Comparison of ENCODE assay signal across 23 cellular contexts in the genomic region with DNA sequence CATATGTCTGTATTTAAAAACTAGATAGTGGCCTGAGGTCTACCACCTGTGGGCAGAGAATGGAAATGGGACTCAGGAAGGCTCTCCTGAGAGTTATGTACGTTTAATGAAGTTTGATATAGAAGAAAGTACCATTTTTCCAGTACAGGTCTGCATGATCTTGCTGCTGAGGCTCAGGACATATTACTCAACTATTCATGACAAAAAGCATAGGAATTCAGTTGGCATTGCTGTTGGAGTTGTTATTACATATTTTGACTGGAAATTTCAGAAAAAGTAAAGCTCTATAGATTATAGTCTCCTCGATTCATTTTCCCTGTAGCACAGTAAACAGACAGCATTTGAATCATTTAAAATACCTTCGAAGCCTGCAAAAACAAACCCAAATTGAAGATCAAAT.
DNase-seq lines count a peak whose midpoint lies in the region; TF ChIP-seq lines count a peak whose summit lies in the region.
"Had no signal": no experiment of that assay in that cellular context is flagged by ENCODE, and none has a peak within 500 bp of the region (broad histone marks: within the 10 kb centered on the region; RNA-seq: fewer than 3 reads in every experiment).

No MANE protein-coding gene starts in this region.

- H3K4me1 Mint-ChIP-seq in MCF 10A (ENCODE audit: insufficient read depth, unreplicated experiment), result peaks cover 12% of the 10 kb centered on the region
- H3K4me1 Mint-ChIP-seq: activated CD4-positive, alpha-beta T cell treated with anti-CD3 and anti-CD28 coated beads for 36 hours; activated naive CD8-positive, alpha-beta T cell treated with anti-CD3 and anti-CD28 coated beads, Interleukin-2, amount 50 U/mL, for 24 hours; activated T-helper 17 cell treated with anti-CD3 and anti-CD28 coated beads, Interleukin-2, amount 50 U/mL, for 72 hours; CD4-positive, CD25-positive, alpha-beta regulatory T cell; natural killer cell had no signal

- CTCF ChIA-PET in MCF 10A (lab: Yijun Ruan, JAX), result no interaction called here

- H3K9me3 Mint-ChIP-seq in MCF 10A (ENCODE audit: unreplicated experiment), result no peaks in the 10 kb centered on the region
- H3K9me3 Mint-ChIP-seq: activated naive CD8-positive, alpha-beta T cell treated with anti-CD3 and anti-CD28 coated beads, Interleukin-2, amount 50 U/mL, for 24 hours; activated T-helper 17 cell treated with anti-CD3 and anti-CD28 coated beads, Interleukin-2, amount 50 U/mL, for 72 hours; CD4-positive, CD25-positive, alpha-beta regulatory T cell; endodermal cell; natural killer cell had no signal

- H3K9me3 ChIP-seq in breast epithelium, result peaks cover 0 to 2% of the 10 kb centered on the region in 2 donors
- H3K9me3 ChIP-seq: gastrocnemius medialis had no signal

- no TSS peak for BruUV-seq in MCF 10A (replicated peaks; lab: Mats Ljungman, UMichigan)

- no peak overlapping the region for H3K27ac ChIP-seq in breast epithelium
- no peak overlapping the region for H3K27ac ChIP-seq in caudate nucleus (ENCODE audit: low read depth, low read length)
- H3K27ac ChIP-seq: 22Rv1, gastrocnemius medialis, skin epidermis, stomach had no signal

- POLR2A ChIA-PET in MCF 10A (lab: Yijun Ruan, JAX), result interaction anchor here (1.2 kb wide), 1 partner anchor 46 kb away, joined by 3 read pairs; no protein-coding TSS in a partner anchor

- H3K4me3 ChIP-seq in breast epithelium (no peak overlapping the region), fibroblast of pulmonary artery (replicated peaks; ENCODE audit: low read depth, low read length) (no peak overlapping the region)
- H3K4me3 ChIP-seq: gastrocnemius medialis, skin epidermis, stomach had no signal

- no peaks in the 10 kb centered on the region for H3K36me3 ChIP-seq in breast epithelium
- H3K36me3 ChIP-seq: gastrocnemius medialis, stomach had no signal

- no peak for TF ChIP-seq CTCF in MCF 10A (IDR thresholded peaks at IDR 0.05; ENCODE audit: unreplicated experiment)
- TF ChIP-seq CTCF in breast epithelium (IDR thresholded peaks at IDR 0.05), result no peak
- no peak for TF ChIP-seq CTCF in fibroblast of pulmonary artery (IDR thresholded peaks at IDR 0.05; ENCODE audit: low read length, missing control alignments)

- no peaks in the 10 kb centered on the region for H3K4me1 ChIP-seq in breast epithelium
- H3K4me1 ChIP-seq: stomach had no signal

- peak overlapping the region; percentile 64 for H3K27ac Mint-ChIP-seq in MCF 10A (ENCODE audit: low read depth, unreplicated experiment)
- H3K27ac Mint-ChIP-seq: activated CD4-positive, alpha-beta T cell treated with anti-CD3 and anti-CD28 coated beads for 36 hours; activated naive CD8-positive, alpha-beta T cell treated with anti-CD3 and anti-CD28 coated beads, Interleukin-2, amount 50 U/mL, for 24 hours; activated T-helper 17 cell treated with anti-CD3 and anti-CD28 coated beads, Interleukin-2, amount 50 U/mL, for 72 hours; CD4-positive, CD25-positive, alpha-beta regulatory T cell; endodermal cell; natural killer cell had no signal

- intact Hi-C loops in MCF 10A (cut with micrococcal nuclease) (no loop called here), breast epithelium (cut with DNase I; ENCODE audit: low total_unique reads) (no loop called here)

- TF ChIP-seq POLR2A in breast epithelium (IDR thresholded peaks at IDR 0.05), result no peak

- H3K27me3 ChIP-seq in breast epithelium, result no peaks in the 10 kb centered on the region
- H3K27me3 ChIP-seq: gastrocnemius medialis, stomach had no signal

- H3K36me3 Mint-ChIP-seq in MCF 10A (ENCODE audit: insufficient read depth, unreplicated experiment), result no peaks in the 10 kb centered on the region
- H3K36me3 Mint-ChIP-seq: CD4-positive, CD25-positive, alpha-beta regulatory T cell; natural killer cell had no signal

- H3K4me3 Mint-ChIP-seq in MCF 10A (ENCODE audit: unreplicated experiment), result peak overlapping the region; percentile 21
- H3K4me3 Mint-ChIP-seq: activated CD4-positive, alpha-beta T cell treated with anti-CD3 and anti-CD28 coated beads for 36 hours; activated naive CD8-positive, alpha-beta T cell treated with anti-CD3 and anti-CD28 coated beads, Interleukin-2, amount 50 U/mL, for 24 hours; activated T-helper 17 cell treated with anti-CD3 and anti-CD28 coated beads, Interleukin-2, amount 50 U/mL, for 72 hours; CD4-positive, CD25-positive, alpha-beta regulatory T cell; endodermal cell; natural killer cell had no signal

- peak; percentile 29 for DNase-seq in MCF 10A (ENCODE audit: unreplicated experiment)
- no peak for DNase-seq in breast epithelium (ENCODE audit: low spot score in 2 of 2)
- DNase-seq in amniotic stem cell (lab: John Stamatoyannopoulos, UW), result peak; percentile 25
- peak; percentile 70 for DNase-seq in fibroblast of pulmonary artery (ENCODE audit: low read depth)
- DNase-seq in SKM-1 (lab: John Stamatoyannopoulos, UW; ENCODE audit: unreplicated experiment), result no peak
- DNase-seq in NCI-H82 treated with DMSO at 0.1 percent for 48 hours (lab: John Stamatoyannopoulos, UW; ENCODE audit: unreplicated experiment), result no peak
- DNase-seq in caudate nucleus (lab: John Stamatoyannopoulos, UW), result no peak
- DNase-seq in hippocampal formation (lab: John Stamatoyannopoulos, UW), result no peak
- DNase-seq: activated CD4-positive, alpha-beta T cell treated with anti-CD3 and anti-CD28 coated beads for 36 hours; activated naive CD8-positive, alpha-beta T cell treated with anti-CD3 and anti-CD28 coated beads, Interleukin-2, amount 50 U/mL, for 24 hours; CD4-positive, CD25-positive, alpha-beta regulatory T cell; endodermal cell; gastrocnemius medialis; mesenchymal stem cell; natural killer cell; NCI-H1092; NCI-H2107; NCI-H524; stimulated activated CD4-positive, alpha-beta T cell treated with anti-CD3 and anti-CD28 coated beads, Interleukin-4, amount 100 ng/mL, for 1 hour; stomach had no signal

- H3K27me3 Mint-ChIP-seq in MCF 10A (ENCODE audit: insufficient read depth, unreplicated experiment), result no peaks in the 10 kb centered on the region
- H3K27me3 Mint-ChIP-seq: activated T-helper 17 cell treated with anti-CD3 and anti-CD28 coated beads, Interleukin-2, amount 50 U/mL, for 72 hours; CD4-positive, CD25-positive, alpha-beta regulatory T cell had no signal

Comparison
In these comparisons a context has a peak if more than half of its experiments do, and no peak if none do; other contexts are left out.
1. DNase-seq: peak in MCF 10A (single experiment), amniotic stem cell (single experiment) and fibroblast of pulmonary artery (single experiment); none in breast epithelium (0 of 2), SKM-1 (single experiment), NCI-H82 treated with DMSO at 0.1 percent for 48 hours (single experiment), caudate nucleus (0 of 61) and hippocampal formation (0 of 2).